22 cellular contexts compared by ENCODE assay signal in genomic region chr6:154159126-154159525, GRCh38.
"Had no signal": no experiment of that assay in that cellular context is flagged by ENCODE, and none has a peak within 500 bp of the region (broad histone marks: within the 10 kb centered on the region; RNA-seq: fewer than 3 reads in every experiment).

No MANE protein-coding gene starts in this region.

- H3K27me3 Mint-ChIP-seq: activated B cell treated with CpG ODN at 0.5 μM for 24 hours; activated CD4-positive, alpha-beta T cell treated with anti-CD3 and anti-CD28 coated beads for 36 hours; brain; memory B cell; stimulated activated naive B cell treated with anti-CD40 and anti-IgM and Interleukin-4, amounts not matched to agents 10 μg/mL and 1 μg/mL and 100 μg/mL, for 72 hours; type B pancreatic cell had no signal

- H3K27ac ChIP-seq: neural progenitor cell, testis, vagina had no signal

- DNase-seq: activated B cell treated with CpG ODN at 0.5 μM for 24 hours; activated CD4-positive, alpha-beta T cell treated with anti-CD3 and anti-CD28 coated beads for 36 hours; activated CD4-positive, alpha-beta T cell treated with anti-CD3 and anti-CD28 coated beads, Interleukin-2, amount 50 U/mL, for 4 hours; activated naive CD4-positive, alpha-beta T cell treated with Interleukin-2 at 50 U/mL for 16 hours; activated T-cell treated with anti-CD3 and anti-CD28 coated beads, Interleukin-2, amount 50 U/mL, for 48 hours; aorta; dermis blood vessel endothelial cell; effector CD8-positive, alpha-beta T cell; hypothalamus; islet precursor cell; left cardiac atrium; stimulated activated CD4-positive, alpha-beta T cell treated with anti-CD3 and anti-CD28 coated beads, Interleukin-2, amount 100 ng/mL, for 48 hours; stimulated activated CD8-positive, alpha-beta memory T cell treated with anti-CD3 and anti-CD28 coated beads, Interleukin-4, amount 100 ng/mL, for 48 hours; stimulated activated naive B cell treated with anti-CD40 and anti-IgM and Interleukin-4, amounts not matched to agents 10 μg/mL and 1 μg/mL and 100 μg/mL, for 72 hours; testis had no signal

- H3K36me3 ChIP-seq: neural progenitor cell, vagina had no signal

- H3K4me3 Mint-ChIP-seq: activated B cell treated with CpG ODN at 0.5 μM for 24 hours; activated CD4-positive, alpha-beta T cell treated with anti-CD3 and anti-CD28 coated beads for 36 hours; brain; memory B cell; neural progenitor cell; stimulated activated naive B cell treated with anti-CD40 and anti-IgM and Interleukin-4, amounts not matched to agents 10 μg/mL and 1 μg/mL and 100 μg/mL, for 72 hours; T-helper 1 cell treated with Interleukin-12 subunit alpha and Interleukin-12 subunit beta and Interleukin-4 antibody, amounts not matched to agents 30 μg/mL and 1 μg/mL, for 36 hours; type B pancreatic cell had no signal

- H3K9me3 Mint-ChIP-seq: activated B cell treated with CpG ODN at 0.5 μM for 24 hours; brain; memory B cell; stimulated activated naive B cell treated with anti-CD40 and anti-IgM and Interleukin-4, amounts not matched to agents 10 μg/mL and 1 μg/mL and 100 μg/mL, for 72 hours; T-helper 1 cell treated with Interleukin-12 subunit alpha and Interleukin-12 subunit beta and Interleukin-4 antibody, amounts not matched to agents 30 μg/mL and 1 μg/mL, for 36 hours; type B pancreatic cell had no signal

- H3K36me3 Mint-ChIP-seq: brain; memory B cell; neural progenitor cell; stimulated activated naive B cell treated with anti-CD40 and anti-IgM and Interleukin-4, amounts not matched to agents 10 μg/mL and 1 μg/mL and 100 μg/mL, for 72 hours; type B pancreatic cell had no signal

- ATAC-seq: activated CD4-positive, alpha-beta T cell treated with anti-CD3 and anti-CD28 coated beads for 36 hours; esophagus mucosa; left cardiac atrium; stimulated activated naive B cell treated with anti-CD40 and anti-IgM and Interleukin-4, amounts not matched to agents 10 μg/mL and 1 μg/mL and 100 μg/mL, for 72 hours had no signal

- H3K27me3 ChIP-seq: neural progenitor cell, testis, vagina had no signal

- H3K27ac Mint-ChIP-seq: activated B cell treated with CpG ODN at 0.5 μM for 24 hours; activated CD4-positive, alpha-beta T cell treated with anti-CD3 and anti-CD28 coated beads for 36 hours; brain; memory B cell; neural progenitor cell; stimulated activated naive B cell treated with anti-CD40 and anti-IgM and Interleukin-4, amounts not matched to agents 10 μg/mL and 1 μg/mL and 100 μg/mL, for 72 hours; T-helper 1 cell treated with Interleukin-12 subunit alpha and Interleukin-12 subunit beta and Interleukin-4 antibody, amounts not matched to agents 30 μg/mL and 1 μg/mL, for 36 hours; type B pancreatic cell had no signal

- H3K4me3 ChIP-seq: neural progenitor cell, testis, vagina had no signal

- H3K9me3 ChIP-seq: testis, vagina had no signal
